In genomic region chr1:9371391-9371935, GRCh38 we compare ENCODE assay signal across 10 cellular contexts.
DNase-seq lines count a peak whose midpoint lies in the region; ATAC-seq and TF ChIP-seq lines count a peak whose summit lies in the region.
"Had no signal": no experiment of that assay in that cellular context is flagged by ENCODE, and none has a peak within 500 bp of the region (broad histone marks: within the 10 kb centered on the region; RNA-seq: fewer than 3 reads in every experiment).

No MANE protein-coding gene starts in this region.

- H3K9me3 ChIP-seq in mesodermal cell (ENCODE audit: control insufficient read depth, low read length): no peaks in the 10 kb centered on the region
- no peaks in the 10 kb centered on the region for H3K9me3 ChIP-seq in thyroid gland

- ATAC-seq in HG02588 (IDR thresholded peaks at IDR 0.05; ENCODE audit: unreplicated experiment) (no peak), GM21390 (IDR thresholded peaks at IDR 0.05; ENCODE audit: unreplicated experiment) (no peak), GM19351 (IDR thresholded peaks at IDR 0.05; ENCODE audit: unreplicated experiment) (no peak)

- DNase-seq in NCI-H2171 treated with DMSO at 0.1 percent for 48 hours (lab: John Stamatoyannopoulos, UW) (peak; percentile 88), epithelial cell of proximal tubule (ENCODE audit: low read depth) (peak; percentile 2), thyroid gland (peak; percentile 78 to 81)
- DNase-seq in stimulated activated CD4-positive, alpha-beta T cell treated with anti-CD3 and anti-CD28 coated beads, Interleukin-12 subunit alpha, Interleukin-12 subunit beta, amount 100 ng/mL, for 4 hours: no peak
- DNase-seq: NCI-H1092, T1000 had no signal

- TF ChIP-seq CTCF in epithelial cell of proximal tubule (conservative IDR thresholded peaks at IDR 0.05; ENCODE audit: low read depth, low read length): no peak
- TF ChIP-seq CTCF in thyroid gland (IDR thresholded peaks at IDR 0.05): no peak

- H3K4me1 ChIP-seq in mesodermal cell (ENCODE audit: control insufficient read depth, insufficient read depth, low read length, poor library complexity, severe bottlenecking): peaks cover 45% of the 10 kb centered on the region
- peaks cover 21 to 27% of the 10 kb centered on the region in 2 donors for H3K4me1 ChIP-seq in thyroid gland

- H3K27me3 ChIP-seq in thyroid gland: no peaks in the 10 kb centered on the region

- WGBS in mesodermal cell (ENCODE audit: insufficient coverage in 2 of 2), 2 experiments: 67 to 69% methylated on average over 11 to 12 of the region's 15 CpGs
- WGBS in thyroid gland, 2 donors: 9 to 12% methylated on average over 14 to 15 of the region's 15 CpGs

- H3K4me3 ChIP-seq in epithelial cell of proximal tubule (ENCODE audit: low read depth, low read length): no peak overlapping the region
- no peak overlapping the region for H3K4me3 ChIP-seq in mesodermal cell (ENCODE audit: extremely low read depth, insufficient read depth, low read length, poor library complexity, severe bottlenecking)
- no peak overlapping the region for H3K4me3 ChIP-seq in thyroid gland (replicated peaks in 1 of 3)

- H3K27ac ChIP-seq in mesodermal cell (ENCODE audit: low read depth, low read length, severe bottlenecking) (peak overlapping the region; percentile 92), thyroid gland (peak overlapping the region; percentile 74 to 79 (median 78))

- TF ChIP-seq POLR2A in thyroid gland (IDR thresholded peaks at IDR 0.05): no peak

- peaks cover 28% of the 10 kb centered on the region for H3K36me3 ChIP-seq in mesodermal cell (ENCODE audit: control insufficient read depth, insufficient read depth, low read length)
- H3K36me3 ChIP-seq in thyroid gland: peaks cover 9 to 15% of the 10 kb centered on the region in 2 donors

- intact Hi-C loops in thyroid gland (cut with DNase I): no loop called here
